In the genomic region with DNA sequence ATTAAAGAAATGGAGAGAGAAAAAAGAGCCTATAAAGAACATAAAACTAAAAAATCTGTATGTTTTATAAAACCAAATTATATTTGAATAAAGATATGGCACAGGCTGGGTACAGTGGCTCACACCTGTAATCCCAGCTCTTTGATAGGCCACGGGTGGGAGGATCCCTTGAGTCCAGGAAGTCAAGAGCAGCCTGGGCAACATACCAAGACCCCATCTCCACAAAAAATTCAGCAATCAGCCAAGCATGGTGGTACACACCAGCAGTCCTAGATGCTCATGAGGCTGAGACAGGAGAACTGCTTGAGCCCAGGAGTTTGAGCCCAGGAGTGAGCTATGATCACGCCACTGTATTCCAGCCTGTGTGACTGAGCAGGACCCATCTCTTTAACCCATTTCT, we compare ENCODE assay signal across 29 cellular contexts.
"Had no signal": no experiment of that assay in that cellular context is flagged by ENCODE, and none has a peak within 500 bp of the region (broad histone marks: within the 10 kb centered on the region; RNA-seq: fewer than 3 reads in every experiment).

No MANE protein-coding gene starts in this region.

- H3K27me3 ChIP-seq: breast epithelium, esophagus muscularis mucosa, foreskin keratinocyte, heart right ventricle, neutrophil, pancreas, sigmoid colon, tibial artery had no signal

- H3K9me3 ChIP-seq: breast epithelium, esophagus muscularis mucosa, heart right ventricle, mucosa of descending colon, neutrophil, pancreas, prostate gland, sigmoid colon, tibial artery had no signal

- H3K27ac ChIP-seq: foreskin keratinocyte, neutrophil, prostate gland had no signal

- H3K4me3 ChIP-seq: breast epithelium, esophagus muscularis mucosa, heart right ventricle, lung, mucosa of descending colon, pancreas, prostate gland, sigmoid colon, tibial artery had no signal

- H3K36me3 ChIP-seq: breast epithelium, esophagus muscularis mucosa, heart right ventricle, neutrophil, pancreas, prostate gland, sigmoid colon, tibial artery had no signal

- ATAC-seq: activated CD8-positive, alpha-beta T cell treated with anti-CD3 and anti-CD28 coated beads for 36 hours; activated naive CD8-positive, alpha-beta T cell treated with anti-CD3 and anti-CD28 coated beads, Interleukin-2, amount 50 U/mL, for 24 hours; foreskin keratinocyte; heart right ventricle; mucosa of descending colon; pancreas; stimulated activated memory B cell treated with anti-CD40 and anti-IgM and Interleukin-4, amounts not matched to agents 10 μg/mL and 1 μg/mL and 100 μg/mL, for 72 hours; stimulated activated naive CD8-positive, alpha-beta T cell treated with anti-CD3 and anti-CD28 coated beads, Interleukin-15, amount 100 ng/mL, for 72 hours; T-helper 17 cell had no signal

- FAIRE-seq: small intestine had no signal

- DNase-seq: activated B cell treated with CpG ODN at 0.5 μM for 24 hours; activated CD4-positive, alpha-beta T cell treated with anti-CD3 and anti-CD28 coated beads, Interleukin-2, amount 50 U/mL, for 1 hour; activated CD8-positive, alpha-beta T cell treated with anti-CD3 and anti-CD28 coated beads for 36 hours; activated naive CD8-positive, alpha-beta T cell treated with anti-CD3 and anti-CD28 coated beads, Interleukin-2, amount 50 U/mL, for 24 hours; activated T-cell treated with anti-CD3 and anti-CD28 coated beads, Interleukin-2, amount 50 U/mL, for 48 hours; amygdala; central memory CD4-positive, alpha-beta T cell; dermis blood vessel endothelial cell; effector CD4-positive, alpha-beta T cell; foreskin keratinocyte; heart right ventricle; mucosa of descending colon; pancreas; retina; sigmoid colon; small intestine; stimulated activated CD4-positive, alpha-beta T cell treated with anti-CD3 and anti-CD28 coated beads, Interleukin-4, amount 100 ng/mL, for 4 hours; stimulated activated CD8-positive, alpha-beta memory T cell treated with anti-CD3 and anti-CD28 coated beads, Interleukin-4, amount 100 ng/mL, for 48 hours; stimulated activated naive CD8-positive, alpha-beta T cell treated with anti-CD3 and anti-CD28 coated beads, Interleukin-15, amount 100 ng/mL, for 72 hours; substantia nigra; T-helper 17 cell; T1000; tibial artery had no signal

- H3K4me1 ChIP-seq: foreskin keratinocyte, prostate gland had no signal
